ENCODE assay signal across 4 cellular contexts in genomic region chr7:78704504-78704903, GRCh38.
A peak's percentile ranks its signal among the peaks of the same experiment; 100 is the strongest.
TF ChIP-seq lines count a peak whose summit lies in the region.

No MANE protein-coding gene starts in this region.

TF ChIP-seq in SK-N-SH treated with all-trans-retinoic acid at 6 μM for 48 hours, 23 proteins besides CTCF, POLR2A, EP300 and RAD21:
- peak; percentile 71 for TF ChIP-seq ZNF70 (CRISPR knock-in tag; IDR thresholded peaks at IDR 0.05)
- TF ChIP-seq ZNF565 (CRISPR knock-in tag; conservative IDR thresholded peaks at IDR 0.05; ENCODE audit: low read depth), result no peak

TF ChIP-seq in SK-N-SH, 30 proteins besides CTCF, POLR2A, EP300 and RAD21:
- TF ChIP-seq GABPA (IDR thresholded peaks at IDR 0.05; ENCODE audit: low read depth), result no peak
- TF ChIP-seq JUND (IDR thresholded peaks at IDR 0.05), result no peak
- TF ChIP-seq FOXJ3 (CRISPR knock-in tag; IDR thresholded peaks at IDR 0.05), result no peak
- no peak for TF ChIP-seq RCOR1 (IDR thresholded peaks at IDR 0.05; ENCODE audit: low read length)

TF ChIP-seq in IMR-90, 13 proteins besides CTCF, POLR2A, EP300 and RAD21:
- no peak for TF ChIP-seq MAZ (IDR thresholded peaks at IDR 0.05; ENCODE audit: borderline replicate concordance, low read depth, low read length)
- no peak for TF ChIP-seq RFX5 (IDR thresholded peaks at IDR 0.05; ENCODE audit: low read depth, low read length)
- no peak for TF ChIP-seq ELK1 (IDR thresholded peaks at IDR 0.05; ENCODE audit: borderline replicate concordance, low read depth, low read length)
- TF ChIP-seq FOS (IDR thresholded peaks at IDR 0.05; ENCODE audit: low read depth, low read length), result no peak
- no peak for TF ChIP-seq MXI1 (IDR thresholded peaks at IDR 0.05; ENCODE audit: borderline replicate concordance, low read depth, low read length)
- TF ChIP-seq RCOR1 (IDR thresholded peaks at IDR 0.05; ENCODE audit: insufficient replicate concordance, low read length), result no peak
- no peak for TF ChIP-seq BHLHE40 (IDR thresholded peaks at IDR 0.05; ENCODE audit: low read depth, low read length)
- no peak for TF ChIP-seq MAFK (IDR thresholded peaks at IDR 0.05; ENCODE audit: low read depth, low read length)
- TF ChIP-seq SMC3 (IDR thresholded peaks at IDR 0.05; ENCODE audit: low read depth, low read length), result no peak
- TF ChIP-seq NFE2L2 (IDR thresholded peaks at IDR 0.05; ENCODE audit: low read depth, low read length), result no peak
- TF ChIP-seq, protein P1, sequence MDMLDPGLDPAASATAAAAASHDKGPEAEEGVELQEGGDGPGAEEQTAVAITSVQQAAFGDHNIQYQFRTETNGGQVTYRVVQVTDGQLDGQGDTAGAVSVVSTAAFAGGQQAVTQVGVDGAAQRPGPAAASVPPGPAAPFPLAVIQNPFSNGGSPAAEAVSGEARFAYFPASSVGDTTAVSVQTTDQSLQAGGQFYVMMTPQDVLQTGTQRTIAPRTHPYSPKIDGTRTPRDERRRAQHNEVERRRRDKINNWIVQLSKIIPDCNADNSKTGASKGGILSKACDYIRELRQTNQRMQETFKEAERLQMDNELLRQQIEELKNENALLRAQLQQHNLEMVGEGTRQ (IDR thresholded peaks at IDR 0.05; ENCODE audit: low read depth, low read length), result no peak
- no peak for TF ChIP-seq CHD1 (IDR thresholded peaks at IDR 0.05; ENCODE audit: low read depth, low read length)

TF ChIP-seq in K562, 482 proteins besides CTCF, POLR2A, EP300 and RAD21:
- TF ChIP-seq KDM1A (IDR thresholded peaks at IDR 0.05) (no peak), ZNF146 (CRISPR knock-in tag; IDR thresholded peaks at IDR 0.05; ENCODE audit: unreplicated experiment) (peak; percentile 52)
